Comparison of ENCODE assay signal across 19 cellular contexts in the genomic region with DNA sequence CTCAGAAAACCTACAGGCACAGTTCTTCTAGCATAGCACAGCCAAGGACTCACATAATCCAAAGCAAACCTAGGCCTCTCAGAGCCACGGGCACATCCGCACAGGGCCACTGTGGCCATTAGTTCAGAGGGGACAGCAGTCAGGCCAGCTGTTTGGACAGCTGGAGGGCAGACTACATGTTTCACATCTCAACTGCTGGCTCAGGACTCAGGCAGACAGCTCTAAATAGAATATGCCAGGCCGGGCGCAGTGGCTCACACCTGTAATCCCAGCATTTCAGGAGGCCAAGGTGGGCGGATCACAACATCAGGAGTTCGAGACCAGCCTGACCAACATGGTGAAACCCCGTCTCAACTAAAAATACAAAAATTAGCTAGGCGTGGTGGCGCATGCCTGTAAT. TPM values are rescaled to one million over a fixed set of nuclear protein-coding genes. Genes with fewer than 3 reads are reported as not detected.
DNase-seq lines count a peak whose midpoint lies in the region; ATAC-seq, FAIRE-seq and TF ChIP-seq lines count a peak whose summit lies in the region.
"Had no signal": no experiment of that assay in that cellular context is flagged by ENCODE, and none has a peak within 500 bp of the region (broad histone marks: within the 10 kb centered on the region; RNA-seq: fewer than 3 reads in every experiment).

No MANE protein-coding gene starts in this region.

- peak overlapping the region; percentile 58 for H3K27ac Mint-ChIP-seq in stimulated activated naive CD8-positive, alpha-beta T cell treated with anti-CD3 and anti-CD28 coated beads, Interleukin-15, Interleukin-2, amounts not matched to agents 100 ng/mL and 50 ng/mL, for 24 hours
- no peak overlapping the region for H3K27ac Mint-ChIP-seq in chondrocyte (ENCODE audit: unreplicated experiment)
- H3K27ac Mint-ChIP-seq: GM23338 had no signal

- no peak overlapping the region for H3K4me3 Mint-ChIP-seq in stimulated activated naive CD8-positive, alpha-beta T cell treated with anti-CD3 and anti-CD28 coated beads, Interleukin-15, Interleukin-2, amounts not matched to agents 100 ng/mL and 50 ng/mL, for 24 hours
- H3K4me3 Mint-ChIP-seq in chondrocyte (ENCODE audit: unreplicated experiment), result no peak overlapping the region
- H3K4me3 Mint-ChIP-seq: CD8-positive, alpha-beta memory T cell; GM23338 had no signal

- no peak for TF ChIP-seq CTCF in chondrocyte (IDR thresholded peaks at IDR 0.05)

- no peaks in the 10 kb centered on the region for H3K9me3 Mint-ChIP-seq in stimulated activated naive CD8-positive, alpha-beta T cell treated with anti-CD3 and anti-CD28 coated beads, Interleukin-15, Interleukin-2, amounts not matched to agents 100 ng/mL and 50 ng/mL, for 24 hours
- H3K9me3 Mint-ChIP-seq in chondrocyte (ENCODE audit: low read depth), result no peaks in the 10 kb centered on the region
- H3K9me3 Mint-ChIP-seq: CD8-positive, alpha-beta memory T cell; GM23338 had no signal

- H3K4me1 Mint-ChIP-seq in stimulated activated naive CD8-positive, alpha-beta T cell treated with anti-CD3 and anti-CD28 coated beads, Interleukin-15, Interleukin-2, amounts not matched to agents 100 ng/mL and 50 ng/mL, for 24 hours (ENCODE audit: low read depth), result peaks cover 2% of the 10 kb centered on the region
- no peaks in the 10 kb centered on the region for H3K4me1 Mint-ChIP-seq in chondrocyte (ENCODE audit: low read depth)
- H3K4me1 Mint-ChIP-seq: GM23338 had no signal

- peaks cover 77% of the 10 kb centered on the region for H3K36me3 Mint-ChIP-seq in stimulated activated naive CD8-positive, alpha-beta T cell treated with anti-CD3 and anti-CD28 coated beads, Interleukin-15, Interleukin-2, amounts not matched to agents 100 ng/mL and 50 ng/mL, for 24 hours (ENCODE audit: low read depth)
- peaks cover 52% of the 10 kb centered on the region for H3K36me3 Mint-ChIP-seq in chondrocyte (ENCODE audit: low read depth)

- no peaks in the 10 kb centered on the region for H3K27me3 Mint-ChIP-seq in stimulated activated naive CD8-positive, alpha-beta T cell treated with anti-CD3 and anti-CD28 coated beads, Interleukin-15, Interleukin-2, amounts not matched to agents 100 ng/mL and 50 ng/mL, for 24 hours
- H3K27me3 Mint-ChIP-seq in chondrocyte (ENCODE audit: low read depth), result no peaks in the 10 kb centered on the region
- H3K27me3 Mint-ChIP-seq: CD8-positive, alpha-beta memory T cell had no signal

- no peak for FAIRE-seq in RCC 7860 (lab: Jason Lieb, UNC)
- FAIRE-seq: A204.1, G401.6, GM12891 had no signal

- ATAC-seq in stimulated activated naive CD8-positive, alpha-beta T cell treated with anti-CD3 and anti-CD28 coated beads, Interleukin-15, Interleukin-2, amounts not matched to agents 100 U/mL and 50 U/mL, for 24 hours, result no peak
- ATAC-seq: GM23338 had no signal

- no peak for DNase-seq in stimulated activated naive CD8-positive, alpha-beta T cell treated with anti-CD3 and anti-CD28 coated beads, Interleukin-15, Interleukin-2, amounts not matched to agents 100 U/mL and 50 U/mL, for 24 hours
- peak; percentile 54 for DNase-seq in DMS53 treated with DMSO at 0.1 percent for 48 hours (lab: John Stamatoyannopoulos, UW; ENCODE audit: unreplicated experiment)
- DNase-seq in chondrocyte (ENCODE audit: low spot score), result peak; percentile 33
- no peak for DNase-seq in NCI-H69 (lab: John Stamatoyannopoulos, UW)
- no peak for DNase-seq in RCC 7860 (ENCODE audit: low spot score)
- no peak for DNase-seq in NCI-H1417 treated with DMSO at 0.1 percent for 48 hours (lab: John Stamatoyannopoulos, UW)
- DNase-seq: BE2C; Calu3; CD8-positive, alpha-beta memory T cell; DMS 273 treated with DMSO at 0.1 percent for 48 hours; DMS79 treated with DMSO at 0.1 percent for 48 hours; EL; H7; IMR-90 had no signal

RNA-seq across cellular contexts. Expression of a gene that starts 26.8 kb away (rescaled TPM):
- 48.2 to 62.7 TPM (median 49.2 TPM) in 3 replicates for total RNA-seq in chondrocyte

RNA-seq across cellular contexts. Expression of a gene that starts 27.1 kb away (rescaled TPM):
- 56.6 to 77.1 TPM (median 58.3 TPM) in 3 replicates for total RNA-seq in chondrocyte

RNA-seq across cellular contexts. Expression of a gene that starts 28.0 kb away (rescaled TPM):
- 1.7 to 17.0 TPM (median 2.0 TPM) in 3 replicates for total RNA-seq in chondrocyte
- total RNA-seq: IMR-90 had no signal

Comparison
In these comparisons a context has a peak if more than half of its experiments do, and no peak if none do; other contexts are left out.
1. DNase-seq: peak in DMS53 treated with DMSO at 0.1 percent for 48 hours (single experiment) and chondrocyte (single experiment); none in stimulated activated naive CD8-positive, alpha-beta T cell treated with anti-CD3 and anti-CD28 coated beads, Interleukin-15, Interleukin-2, amounts not matched to agents 100 U/mL and 50 U/mL, for 24 hours (single experiment), NCI-H69 (single experiment), RCC 7860 (single experiment) and NCI-H1417 treated with DMSO at 0.1 percent for 48 hours (single experiment).